17 cellular contexts compared by ENCODE assay signal in the genomic region with DNA sequence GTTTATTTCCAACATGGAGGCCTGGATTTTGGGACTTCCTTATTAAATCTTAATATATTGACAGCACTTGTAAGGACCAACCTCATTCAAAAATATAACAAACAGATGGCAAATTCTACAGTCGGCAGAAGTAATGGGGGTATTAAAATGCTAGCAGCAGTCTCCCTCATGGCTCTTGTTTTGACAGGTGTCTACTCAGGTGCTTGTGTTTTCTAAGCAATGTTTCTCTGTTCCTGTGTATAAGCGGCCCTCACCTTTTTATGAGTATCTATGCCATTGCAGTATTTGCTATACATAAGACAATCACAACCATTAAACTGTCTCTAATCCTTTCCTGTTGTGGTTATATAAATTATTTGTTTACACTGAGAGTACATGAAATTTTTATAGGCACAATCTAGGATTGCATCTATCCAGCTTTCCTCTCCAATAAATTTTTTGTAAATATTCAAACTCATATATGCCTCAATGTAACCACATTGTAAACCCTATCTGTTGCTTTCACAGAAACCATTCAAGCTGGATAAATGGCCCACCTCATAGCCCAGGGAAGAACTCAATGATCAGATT.
"Had no signal": no experiment of that assay in that cellular context is flagged by ENCODE, and none has a peak within 500 bp of the region (broad histone marks: within the 10 kb centered on the region; RNA-seq: fewer than 3 reads in every experiment).

No MANE protein-coding gene starts in this region.

- H3K27ac ChIP-seq: SJCRH30 had no signal

- H3K36me3 ChIP-seq: MG63, SJCRH30 had no signal

- H3K4me3 ChIP-seq: MG63, SJCRH30 had no signal

- DNase-seq: KBM-7, MG63, NCI-H1092, NCI-H1105 treated with DMSO at 0.1 percent for 48 hours, NCI-H1417 treated with DMSO at 0.1 percent for 48 hours, NCI-H146, NCI-H1694 treated with DMSO at 0.1 percent for 48 hours, NCI-H1930, NCI-H2081, NCI-H2107, NCI-H226, NCI-H446, NCI-H510A, NCI-H526 treated with DMSO at 0.1 percent for 48 hours, NCI-H748 treated with DMSO at 0.1 percent for 48 hours, SHP77 treated with DMSO at 0.1 percent for 48 hours, SJCRH30 had no signal

- H3K9me3 ChIP-seq: MG63, SJCRH30 had no signal

- H3K27me3 ChIP-seq: MG63, SJCRH30 had no signal
